Comparison of ENCODE assay signal across 14 cellular contexts in genomic region chr11:76609736-76610370, GRCh38.
DNase-seq lines count a peak whose midpoint lies in the region; ATAC-seq, FAIRE-seq and TF ChIP-seq lines count a peak whose summit lies in the region.
"Had no signal": no experiment of that assay in that cellular context is flagged by ENCODE, and none has a peak within 500 bp of the region (broad histone marks: within the 10 kb centered on the region; RNA-seq: fewer than 3 reads in every experiment).

No MANE protein-coding gene starts in this region.

- CTCF ChIA-PET in GM10248 (lab: Yijun Ruan, JAX) = interaction anchor here (0.6 to 1.2 kb wide), 3 partner anchors 10 to 25 kb away, joined by 3 to 10 read pairs (median 3); no protein-coding TSS in a partner anchor

- H3K4me1 ChIP-seq in HUES6 (ENCODE audit: control insufficient read depth, insufficient read depth, low read length) = peaks cover 18% of the 10 kb centered on the region

- FAIRE-seq in urothelium cell line (lab: Jason Lieb, UNC) = no peak

- no peaks in the 10 kb centered on the region for H3K27me3 ChIP-seq in HUES6 (ENCODE audit: control insufficient read depth, insufficient read depth, low read length)

- H3K9me3 ChIP-seq in HUES6 (ENCODE audit: control insufficient read depth, insufficient read depth, low read depth, low read length) = peaks cover 15% of the 10 kb centered on the region

- H3K4me3 ChIP-seq in AG10803 (ENCODE audit: low read length) (no peak overlapping the region), HUES6 (ENCODE audit: low read depth, low read length) (no peak overlapping the region)

- TF ChIP-seq CTCF in AG10803 (conservative IDR thresholded peaks at IDR 0.05; ENCODE audit: low read length) (no peak), GM10248 (IDR thresholded peaks at IDR 0.05; ENCODE audit: control extremely low read depth, extremely low read depth, low read depth, missing control alignments) (no peak)

- no peak overlapping the region for H3K27ac ChIP-seq in HUES6 (ENCODE audit: low read depth, low read length)

- DNase-seq in AG10803 (ENCODE audit: low read depth) = peak; percentile 81
- DNase-seq in astrocyte of the hippocampus (ENCODE audit: low read depth, low spot score) = peak; percentile 85
- peak; percentile 13 for DNase-seq in left kidney (ENCODE audit: low read depth, low spot score)
- DNase-seq in urothelium cell line (ENCODE audit: low spot score) = no peak
- no peak for DNase-seq in GM10248 (ENCODE audit: extremely low spot score)
- DNase-seq: cortex of kidney, immature natural killer cell, Karpas-422, NCI-H146, NCI-H774 had no signal

- peak overlapping the region; percentile 30 for H3K9ac ChIP-seq in HUES6 (ENCODE audit: low read length)

- POLR2A ChIA-PET in GM10248 (lab: Yijun Ruan, JAX) = no interaction called here

- H3K36me3 ChIP-seq in HUES6 (ENCODE audit: control insufficient read depth, insufficient read depth, low read length) = no peaks in the 10 kb centered on the region

- ATAC-seq in GM21390 (IDR thresholded peaks at IDR 0.05; ENCODE audit: unreplicated experiment) (no peak), GM18861 (IDR thresholded peaks at IDR 0.05; ENCODE audit: unreplicated experiment) (no peak)
- ATAC-seq: activated naive CD4-positive, alpha-beta T cell treated with anti-CD3 and anti-CD28 coated beads, Interleukin-2, amount 50 U/mL, for 72 hours had no signal

Comparison
In these comparisons a context has a peak if more than half of its experiments do, and no peak if none do; other contexts are left out.
1. DNase-seq: peak in AG10803 (single experiment), astrocyte of the hippocampus (single experiment) and left kidney (single experiment); none in urothelium cell line (single experiment) and GM10248 (single experiment).